In the genomic region with DNA sequence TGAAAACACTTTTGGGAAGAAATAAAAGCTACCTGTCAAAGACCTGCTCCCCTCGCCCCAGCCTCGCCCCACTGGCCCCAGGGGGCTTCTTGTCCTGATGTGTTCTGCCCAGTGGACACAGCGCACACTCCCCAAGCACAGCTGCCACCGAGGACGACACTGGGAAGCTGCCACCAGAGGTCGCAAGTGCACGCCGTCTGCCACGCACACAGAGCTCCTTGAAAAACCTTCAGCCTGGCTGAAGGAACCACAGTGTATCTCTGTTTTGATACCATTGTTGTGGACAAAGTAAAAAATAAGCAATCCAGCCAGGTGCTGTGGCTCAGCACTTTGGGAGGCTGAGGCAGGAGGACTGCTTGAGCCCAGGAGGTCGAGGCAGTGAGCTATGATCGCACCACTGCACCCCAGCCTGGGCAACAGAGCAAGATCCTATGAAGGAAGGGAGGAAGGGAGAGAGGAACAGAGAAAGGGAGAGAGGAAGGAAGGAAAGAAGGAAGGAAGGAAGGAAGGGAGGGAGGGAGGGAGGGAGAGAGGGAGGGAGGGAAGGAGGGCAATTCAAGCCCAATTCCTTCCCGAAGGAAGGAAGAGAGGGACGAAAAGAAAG, we compare ENCODE assay signal across 8 cellular contexts. TPM values are rescaled to one million over a fixed set of nuclear protein-coding genes. Genes with fewer than 3 reads are reported as not detected.
A peak's percentile ranks its signal among the peaks of the same experiment; 100 is the strongest.
DNase-seq lines count a peak whose midpoint lies in the region; ATAC-seq and TF ChIP-seq lines count a peak whose summit lies in the region.

No MANE protein-coding gene starts in this region.

- no peaks in the 10 kb centered on the region for H3K36me3 Mint-ChIP-seq in T-cell

- H3K27me3 Mint-ChIP-seq in T-cell, result no peaks in the 10 kb centered on the region

- H3K4me3 Mint-ChIP-seq in T-cell, result peak overlapping the region in 2 of 3 donors; percentile 58 to 77

- H3K27ac Mint-ChIP-seq in T-cell, result peak overlapping the region; percentile 88 to 89

- H3K4me1 Mint-ChIP-seq in T-cell, result peaks cover 8 to 14% (median 12%) of the 10 kb centered on the region in 3 donors

- no peak overlapping the region for H3K4me3 ChIP-seq in right atrium auricular region
- no peak overlapping the region for H3K4me3 ChIP-seq in gastrocnemius medialis

- no peaks in the 10 kb centered on the region for H3K9me3 Mint-ChIP-seq in T-cell

- DNase-seq in SIG-M5 treated with dmso at 0.1 percent for 504 hours (lab: John Stamatoyannopoulos, UW; ENCODE audit: unreplicated experiment), result peak; percentile 67
- DNase-seq in SIG-M5 (lab: John Stamatoyannopoulos, UW), result no peak
- DNase-seq in NCI-H1436 (lab: John Stamatoyannopoulos, UW), result peak; percentile 62
- peak in 33 of 34 experiments; percentile 28 to 69 (median 55) for DNase-seq in T-cell
- peak; percentile 37 for DNase-seq in amniotic epithelial cell (ENCODE audit: low read depth)
- DNase-seq in right atrium auricular region (ENCODE audit: low spot score), result no peak
- no peak for DNase-seq in gastrocnemius medialis

- H3K27ac ChIP-seq in right atrium auricular region, result no peak overlapping the region
- no peak overlapping the region for H3K27ac ChIP-seq in gastrocnemius medialis

- H3K9me3 ChIP-seq in right atrium auricular region (no peaks in the 10 kb centered on the region), gastrocnemius medialis (no peaks in the 10 kb centered on the region)

- TF ChIP-seq POLR2A in gastrocnemius medialis (IDR thresholded peaks at IDR 0.05), result no peak

- POLR2A ChIA-PET in T-cell (lab: Charles Lee), result no interaction called here

- ATAC-seq in T-cell (replicated peaks in 1 of 4) (peak; percentile 63 to 76 (median 74)), gastrocnemius medialis (peak in 1 of 2 donors; percentile 51), GM21619 (IDR thresholded peaks at IDR 0.05; ENCODE audit: unreplicated experiment) (no peak)

- intact Hi-C loops in gastrocnemius medialis (cut with DNase I; ENCODE audit: low total_unique reads), result loop anchor here (1.0 kb wide), 1 partner anchor 341 kb away; no protein-coding TSS in a partner anchor

- H3K27me3 ChIP-seq in right atrium auricular region, result no peaks in the 10 kb centered on the region
- H3K27me3 ChIP-seq in gastrocnemius medialis, result no peaks in the 10 kb centered on the region

- TF ChIP-seq CTCF in right atrium auricular region (IDR thresholded peaks at IDR 0.05) (peak; percentile 54 to 85), gastrocnemius medialis (IDR thresholded peaks at IDR 0.05 in 4 of 5, conservative IDR thresholded peaks at IDR 0.05 in 1 of 5) (peak; percentile 38 to 76 (median 60))

- H3K36me3 ChIP-seq in right atrium auricular region, result no peaks in the 10 kb centered on the region
- no peaks in the 10 kb centered on the region for H3K36me3 ChIP-seq in gastrocnemius medialis

- in situ Hi-C loops in gastrocnemius medialis (cut with MboI; ENCODE audit: low sequenced_read_pairs in 4 of 4), result loop anchor here in 2 of 4 donors (25.0 kb wide), 1 partner anchor 332 kb away; no protein-coding TSS in a partner anchor

- H3K4me1 ChIP-seq in right atrium auricular region (no peaks in the 10 kb centered on the region), gastrocnemius medialis (no peaks in the 10 kb centered on the region)

- CTCF ChIA-PET in T-cell (lab: Charles Lee), result interaction anchor here (0.5 to 1.2 kb wide), 5 partner anchors 35 to 1282 kb away, joined by 3 to 9 read pairs (median 4); no protein-coding TSS in a partner anchor

RNA-seq across cellular contexts. Expression of a gene that starts 57.3 kb away (rescaled TPM):
- total RNA-seq in T-cell, result 10 to 100 TPM; 15.9 to 27.1 (median 25.1) TPM
- total RNA-seq in right atrium auricular region, result 10 to 100 TPM; 12.9 to 15.2 TPM
- 10 to 100 TPM; 44.2 to 50.1 (median 46.1) TPM for total RNA-seq in gastrocnemius medialis

Comparison
In these comparisons a context has a peak if more than half of its experiments do, and no peak if none do; other contexts are left out.
1. DNase-seq: peak in SIG-M5 treated with dmso at 0.1 percent for 504 hours (single experiment), NCI-H1436 (single experiment), T-cell (33 of 34) and amniotic epithelial cell (single experiment); none in SIG-M5 (single experiment), right atrium auricular region (single experiment) and gastrocnemius medialis (0 of 2).